Comparison of ENCODE assay signal across 8 cellular contexts in genomic region chr10:79445217-79445707, GRCh38. TPM values are rescaled to one million over a fixed set of nuclear protein-coding genes. Genes with fewer than 3 reads are reported as not detected.
DNase-seq lines count a peak whose midpoint lies in the region; ATAC-seq and TF ChIP-seq lines count a peak whose summit lies in the region.

Gene ZCCHC24, minus strand, starts transcription at chr10:79445624. Its CDS starts 184 bp downstream, at chr10:79445440.

- H3K27me3 ChIP-seq in CD8-positive, alpha-beta T cell (ENCODE audit: insufficient read depth, low read length) = no peaks in the 10 kb centered on the region
- H3K27me3 ChIP-seq in SK-N-SH (ENCODE audit: insufficient read depth) = no peaks in the 10 kb centered on the region
- H3K27me3 ChIP-seq in endodermal cell (ENCODE audit: control insufficient read depth, insufficient read depth, low read length, poor library complexity, severe bottlenecking) = peaks cover 7% of the 10 kb centered on the region
- H3K27me3 ChIP-seq in mucosa of rectum (ENCODE audit: control insufficient read depth in 2 of 2, insufficient read depth in 2 of 2, low read length in 2 of 2) = no peaks in the 10 kb centered on the region

- TF ChIP-seq RAD21 in SK-N-SH (IDR thresholded peaks at IDR 0.05; ENCODE audit: low read length) = no peak; the same call in 1 of the 2 replicates

- H3K9me2 ChIP-seq in SK-N-SH = no peaks in the 10 kb centered on the region

- H3K36me3 ChIP-seq in CD8-positive, alpha-beta T cell (ENCODE audit: insufficient read depth, low read length) = no peaks in the 10 kb centered on the region
- H3K36me3 ChIP-seq in SK-N-SH (replicated peaks in 1 of 2; ENCODE audit: control insufficient read depth in 1 of 2, insufficient read depth in 2 of 2, low read length in 1 of 2) = no peaks in the 10 kb centered on the region
- no peaks in the 10 kb centered on the region for H3K36me3 ChIP-seq in endodermal cell (ENCODE audit: control insufficient read depth, insufficient read depth, low read length)
- no peaks in the 10 kb centered on the region for H3K36me3 ChIP-seq in mucosa of rectum (ENCODE audit: control insufficient read depth in 2 of 2, insufficient read depth in 2 of 2, low read length in 2 of 2)

- H3K4me1 ChIP-seq in CD8-positive, alpha-beta T cell (ENCODE audit: insufficient read depth, low read length) = peaks cover 24% of the 10 kb centered on the region
- H3K4me1 ChIP-seq in SK-N-SH (ENCODE audit: control insufficient read depth in 1 of 2, insufficient read depth in 2 of 2, low read depth in 1 of 2, low read length in 1 of 2) = peaks cover 13 to 40% of the 10 kb centered on the region in 2 experiments; a peak in 2 of 4 replicates
- peaks cover 8% of the 10 kb centered on the region for H3K4me1 ChIP-seq in endodermal cell (ENCODE audit: control insufficient read depth, insufficient read depth, low read length)
- H3K4me1 ChIP-seq in mucosa of rectum (ENCODE audit: control insufficient read depth in 2 of 2, insufficient read depth in 2 of 2, low read length in 2 of 2) = peaks cover 20 to 22% of the 10 kb centered on the region in 2 donors

- H3F3A ChIP-seq in SK-N-SH (replicated peaks; ENCODE audit: insufficient read depth) = peaks cover 15% of the 10 kb centered on the region

- H2AFZ ChIP-seq in SK-N-SH (ENCODE audit: low read depth) = peak within 1 kb of the TSS; percentile 67

- intact Hi-C loops in CD8-positive, alpha-beta T cell (cut with DNase I, micrococcal nuclease) = loop anchor here (1.0 to 10.0 kb wide), 17 partner anchors 71 to 1416 kb away; partner anchors contain the start of genes ANXA11 (in 2 of the 2), PPIF (in 2 of the 2), POLR3A (in 1 of the 2) and TMEM254 (in 1 of the 2)

- CTCF ChIA-PET in CD8-positive, alpha-beta T cell (lab: Charles Lee) = interaction anchor here (1.1 to 1.8 kb wide), 4 partner anchors 19 to 71 kb away, joined by 3 to 11 read pairs (median 4); no protein-coding TSS in a partner anchor
- CTCF ChIA-PET in SK-N-SH (lab: Yijun Ruan, JAX) = interaction anchor here (0.9 to 1.8 kb wide), 5 partner anchors 10 to 71 kb away, joined by 3 to 7 read pairs (median 6); no protein-coding TSS in a partner anchor

- peak within 1 kb of the TSS; percentile 59 for H3K4me3 ChIP-seq in CD8-positive, alpha-beta T cell (ENCODE audit: low read depth, low read length)
- H3K4me3 ChIP-seq in SK-N-SH (ENCODE audit: low read depth in 2 of 2, low read length in 1 of 2) (peak within 1 kb of the TSS; percentile 72 to 97), endodermal cell (ENCODE audit: low read length) (peak within 1 kb of the TSS; percentile 86), mucosa of rectum (ENCODE audit: low read length in 2 of 2) (peak within 1 kb of the TSS; percentile 70 to 73)

- peaks cover 24% of the 10 kb centered on the region for H3K4me1 Mint-ChIP-seq in CD8-positive, alpha-beta T cell (ENCODE audit: low read depth)
- H3K4me1 Mint-ChIP-seq in endodermal cell = peaks cover 39% of the 10 kb centered on the region
- peaks cover 41% of the 10 kb centered on the region for H3K4me1 Mint-ChIP-seq in type B pancreatic cell (ENCODE audit: unreplicated experiment)

- peak; percentile 9 for ATAC-seq in CD8-positive, alpha-beta T cell
- ATAC-seq in HG03103 (IDR thresholded peaks at IDR 0.05; ENCODE audit: low read depth, unreplicated experiment) = peak; percentile 26

- peak within 1 kb of the TSS; percentile 75 for H3K9ac ChIP-seq in SK-N-SH
- H3K9ac ChIP-seq in endodermal cell (ENCODE audit: extremely low read depth, low read length, poor library complexity, severe bottlenecking) = peak within 1 kb of the TSS; percentile 42
- H3K9ac ChIP-seq in mucosa of rectum (ENCODE audit: low read depth in 1 of 2, low read length in 2 of 2) = peak within 1 kb of the TSS; percentile 64 to 66

- peak in 3 of 7 experiments; percentile 7 to 54 (median 35) for DNase-seq in CD8-positive, alpha-beta T cell
- DNase-seq in SK-N-SH = no peak
- peak; percentile 88 for DNase-seq in endodermal cell
- no peak for DNase-seq in type B pancreatic cell (ENCODE audit: extremely low spot score, unreplicated experiment)
- DNase-seq in NCI-H1048 (lab: John Stamatoyannopoulos, UW) = no peak

- no peaks in the 10 kb centered on the region for H3K36me3 Mint-ChIP-seq in CD8-positive, alpha-beta T cell
- H3K36me3 Mint-ChIP-seq in endodermal cell (ENCODE audit: low read depth) (no peaks in the 10 kb centered on the region), type B pancreatic cell (peaks cover 3% of the 10 kb centered on the region)

- POLR2A ChIA-PET in CD8-positive, alpha-beta T cell (lab: Charles Lee) = interaction anchor here (1.1 kb wide), 1 partner anchor 122 kb away, joined by 4 read pairs; no protein-coding TSS in a partner anchor
- POLR2A ChIA-PET in SK-N-SH (lab: Yijun Ruan, JAX) = interaction anchor here (0.6 to 1.7 kb wide), 6 partner anchors 37 to 241 kb away, joined by 3 to 6 read pairs (median 4); no protein-coding TSS in a partner anchor

- TF ChIP-seq EP300 in SK-N-SH (IDR thresholded peaks at IDR 0.05; ENCODE audit: borderline replicate concordance in 1 of 2, low read depth in 1 of 2, low read length in 1 of 2) = no peak

- no peaks in the 10 kb centered on the region for H3K9me3 Mint-ChIP-seq in CD8-positive, alpha-beta T cell
- H3K9me3 Mint-ChIP-seq in endodermal cell = no peaks in the 10 kb centered on the region
- no peaks in the 10 kb centered on the region for H3K9me3 Mint-ChIP-seq in type B pancreatic cell

- H3K27ac Mint-ChIP-seq in CD8-positive, alpha-beta T cell = peak within 1 kb of the TSS; percentile 67
- H3K27ac Mint-ChIP-seq in endodermal cell = peak within 1 kb of the TSS; percentile 85
- peak within 1 kb of the TSS; percentile 86 for H3K27ac Mint-ChIP-seq in type B pancreatic cell

- peak within 1 kb of the TSS; percentile 97 for H3K4me2 ChIP-seq in SK-N-SH

- no peaks in the 10 kb centered on the region for H3K27me3 Mint-ChIP-seq in CD8-positive, alpha-beta T cell (ENCODE audit: low read depth)
- H3K27me3 Mint-ChIP-seq in endodermal cell (ENCODE audit: insufficient read depth) = peaks cover 36% of the 10 kb centered on the region
- H3K27me3 Mint-ChIP-seq in type B pancreatic cell = peaks cover 24% of the 10 kb centered on the region

- H3K27ac ChIP-seq in CD8-positive, alpha-beta T cell (ENCODE audit: low read depth, low read length) = peak within 1 kb of the TSS; percentile 22
- H3K27ac ChIP-seq in SK-N-SH (ENCODE audit: low read depth in 2 of 2, low read length in 1 of 2) (peak within 1 kb of the TSS; percentile 78 to 80), endodermal cell (ENCODE audit: low read depth, low read length) (peak within 1 kb of the TSS; percentile 89), mucosa of rectum (ENCODE audit: low read depth in 2 of 2, low read length in 2 of 2) (peak within 1 kb of the TSS; percentile 70 to 80)

- H3K79me2 ChIP-seq in SK-N-SH (ENCODE audit: insufficient read depth) = peaks cover 41% of the 10 kb centered on the region

- peaks cover 34% of the 10 kb centered on the region for H4K20me1 ChIP-seq in SK-N-SH (ENCODE audit: insufficient read depth)

- TF ChIP-seq POLR2A in GM19099 (IDR thresholded peaks at IDR 0.05; ENCODE audit: extremely low read depth, insufficient read length, low read depth) = peak; percentile 64

- no peaks in the 10 kb centered on the region for H3K9me3 ChIP-seq in CD8-positive, alpha-beta T cell (ENCODE audit: low read length)
- H3K9me3 ChIP-seq in SK-N-SH (no peaks in the 10 kb centered on the region), endodermal cell (ENCODE audit: control insufficient read depth, low read length) (no peaks in the 10 kb centered on the region), mucosa of rectum (ENCODE audit: control insufficient read depth in 2 of 2, low read length in 2 of 2) (no peaks in the 10 kb centered on the region)

- 3% methylated on average over 28 of the region's 62 CpGs for WGBS in SK-N-SH (ENCODE audit: low lambda C conversion rate)
- 0% methylated on average over 28 to 62 of the region's 62 CpGs for WGBS in endodermal cell (ENCODE audit: insufficient coverage in 1 of 2, insufficient read length in 1 of 2), 2 experiments

- no peak for TF ChIP-seq CTCF in CD8-positive, alpha-beta T cell (IDR thresholded peaks at IDR 0.05)
- no peak for TF ChIP-seq CTCF in SK-N-SH (IDR thresholded peaks at IDR 0.05)
- no peak for TF ChIP-seq CTCF in endodermal cell (conservative IDR thresholded peaks at IDR 0.05)
- no peak for TF ChIP-seq CTCF in type B pancreatic cell (conservative IDR thresholded peaks at IDR 0.05)

- H3K4me3 Mint-ChIP-seq in CD8-positive, alpha-beta T cell = peak within 1 kb of the TSS; percentile 85
- H3K4me3 Mint-ChIP-seq in endodermal cell (peak within 1 kb of the TSS; percentile 70), type B pancreatic cell (peak within 1 kb of the TSS; percentile 90)

TF ChIP-seq in SK-N-SH, 30 proteins besides CTCF, POLR2A, EP300 and RAD21 (continues in another document):
- TF ChIP-seq SIN3A (IDR thresholded peaks at IDR 0.05; ENCODE audit: borderline replicate concordance, low read depth, low read length) (no peak), RCOR1 (IDR thresholded peaks at IDR 0.05; ENCODE audit: low read length) (no peak), RXRA (IDR thresholded peaks at IDR 0.05; ENCODE audit: borderline replicate concordance, low read depth) (no peak), MEF2A (IDR thresholded peaks at IDR 0.05; ENCODE audit: borderline replicate concordance, low read depth) (no peak), MXI1 (IDR thresholded peaks at IDR 0.05; ENCODE audit: low read depth, low read length) (no peak), IRF3 (IDR thresholded peaks at IDR 0.05; ENCODE audit: low read depth, low read length) (no peak), ELF1 (IDR thresholded peaks at IDR 0.05) (no peak)
- TF ChIP-seq, protein P1, sequence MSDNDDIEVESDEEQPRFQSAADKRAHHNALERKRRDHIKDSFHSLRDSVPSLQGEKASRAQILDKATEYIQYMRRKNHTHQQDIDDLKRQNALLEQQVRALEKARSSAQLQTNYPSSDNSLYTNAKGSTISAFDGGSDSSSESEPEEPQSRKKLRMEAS (IDR thresholded peaks at IDR 0.05; ENCODE audit: low read depth) = 0 out of 2 replicates have a peak, but pooled peaks have one; percentile 7

RNA-seq across cellular contexts. Expression of gene ZCCHC24, which starts in this region (rescaled TPM):
- total RNA-seq in CD8-positive, alpha-beta T cell = 1 to 10 TPM; 1.1 to 1.9 TPM
- 15.8 and 16.2 TPM in 2 replicates for polyA plus RNA-seq in SK-N-SH (2012; rRNA removed)
- polyA plus RNA-seq in SK-N-SH (2012; cell fraction: cytosol; rRNA removed) = 10.3 and 13.2 TPM in 2 replicates
- polyA plus RNA-seq in SK-N-SH (2012; cell fraction: nucleus; rRNA removed) = 12.8 and 15.3 TPM in 2 replicates
- 10 to 100 TPM in 1 of 2 donors, 1 to 10 TPM in 1; 7.6 to 10.7 TPM for total RNA-seq in endodermal cell
- 11.2 TPM for polyA plus RNA-seq in endodermal cell (2013, experiment 1 of 2)
- 11.5 TPM for polyA plus RNA-seq in endodermal cell (2013, experiment 2 of 2)
- 2.7 and 29.1 TPM in 2 replicates for total RNA-seq in type B pancreatic cell (ENCODE audit: low replicate concordance)

Comparison
In these comparisons a context has a peak if more than half of its experiments do, and no peak if none do; other contexts are left out.
1. H3K27ac ChIP-seq: peak in every context shown above with its lines; median percentile 89 in endodermal cell; 79 in SK-N-SH; 75 in mucosa of rectum; 22 in CD8-positive, alpha-beta T cell.